9 cellular contexts compared by ENCODE assay signal in genomic region chr1:3677411-3677944, GRCh38.
A peak's percentile ranks its signal among the peaks of the same experiment; 100 is the strongest.
DNase-seq lines count a peak whose midpoint lies in the region; ATAC-seq and TF ChIP-seq lines count a peak whose summit lies in the region.
"Had no signal": no experiment of that assay in that cellular context is flagged by ENCODE, and none has a peak within 500 bp of the region (broad histone marks: within the 10 kb centered on the region; RNA-seq: fewer than 3 reads in every experiment).

No MANE protein-coding gene starts in this region.

- H3K27ac ChIP-seq in RWPE2 (ENCODE audit: poor library complexity, severe bottlenecking): peak overlapping the region; percentile 24

- H3K36me3 ChIP-seq in RWPE2 (ENCODE audit: low read depth): no peaks in the 10 kb centered on the region

- no peak overlapping the region for H3K4me3 ChIP-seq in RWPE2 (ENCODE audit: severe bottlenecking)

- H3K4me1 ChIP-seq in RWPE2 (ENCODE audit: insufficient read depth, poor library complexity, severe bottlenecking): peaks cover 17% of the 10 kb centered on the region

- peak; percentile 10 for ATAC-seq in GM19324 (IDR thresholded peaks at IDR 0.05; ENCODE audit: low FRiP score, unreplicated experiment)
- ATAC-seq in HG03025 (IDR thresholded peaks at IDR 0.05; ENCODE audit: low FRiP score, unreplicated experiment): peak; percentile 2
- ATAC-seq in RWPE2 (ENCODE audit: low read depth): no peak
- ATAC-seq in GM21737 (IDR thresholded peaks at IDR 0.05; ENCODE audit: unreplicated experiment): no peak

- H3K27me3 ChIP-seq in RWPE2 (ENCODE audit: insufficient read depth, poor library complexity, severe bottlenecking): no peaks in the 10 kb centered on the region

- no peak for TF ChIP-seq CTCF in RWPE2 (IDR thresholded peaks at IDR 0.05; ENCODE audit: poor library complexity, severe bottlenecking)

- no peaks in the 10 kb centered on the region for H3K9me3 ChIP-seq in RWPE2 (ENCODE audit: severe bottlenecking)

- DNase-seq in AML-193 (lab: John Stamatoyannopoulos, UW) (peak; percentile 79 to 83), RWPE2 (ENCODE audit: low spot score) (no peak), SW 1271 (lab: John Stamatoyannopoulos, UW) (no peak), NCI-H1417 (lab: John Stamatoyannopoulos, UW) (no peak)
- no peak for DNase-seq in activated effector memory CD4-positive, alpha-beta T cell treated with Interleukin-2 at 50 U/mL for 16 hours
- DNase-seq: activated effector memory CD4-positive, alpha-beta T cell treated with anti-CD3 and anti-CD28 coated beads, Interleukin-2, amount 50 U/mL, for 16 hours had no signal

Comparison
In these comparisons a context has a peak if more than half of its experiments do, and no peak if none do; other contexts are left out.
1. DNase-seq: peak in AML-193 (2 of 2); none in RWPE2 (single experiment), SW 1271 (0 of 2), NCI-H1417 (0 of 3) and activated effector memory CD4-positive, alpha-beta T cell treated with Interleukin-2 at 50 U/mL for 16 hours (single experiment).
2. ATAC-seq: peak in GM19324 (single experiment) and HG03025 (single experiment); none in RWPE2 (single experiment) and GM21737 (single experiment).